16 cellular contexts compared by ENCODE assay signal in genomic region chr3:41434781-41435180, GRCh38.
A peak's percentile ranks its signal among the peaks of the same experiment; 100 is the strongest.
DNase-seq lines count a peak whose midpoint lies in the region; ATAC-seq, FAIRE-seq and TF ChIP-seq lines count a peak whose summit lies in the region.
"Had no signal": no experiment of that assay in that cellular context is flagged by ENCODE, and none has a peak within 500 bp of the region (broad histone marks: within the 10 kb centered on the region; RNA-seq: fewer than 3 reads in every experiment).

No MANE protein-coding gene starts in this region.

- TF ChIP-seq CTCF in astrocyte of the spinal cord (IDR thresholded peaks at IDR 0.05; ENCODE audit: low read depth, low read length) (no peak), retinal pigment epithelial cell (conservative IDR thresholded peaks at IDR 0.05; ENCODE audit: low read depth, low read length) (no peak), osteoblast (IDR thresholded peaks at IDR 0.05; ENCODE audit: extremely low read depth, low read depth, low read length) (no peak)

- in situ Hi-C loops in astrocyte of the spinal cord (cut with HindIII; ENCODE audit: low sequenced_read_pairs): no loop called here

- no peaks in the 10 kb centered on the region for H3K27me3 ChIP-seq in osteoblast (ENCODE audit: insufficient read depth, low read length)

- H3K27ac ChIP-seq in osteoblast (ENCODE audit: low read depth, low read length): no peak overlapping the region

- no peaks in the 10 kb centered on the region for H3K4me1 ChIP-seq in osteoblast (ENCODE audit: insufficient read depth, low read length)
- H3K4me1 ChIP-seq: HAP-1 had no signal

- H2AFZ ChIP-seq in osteoblast (ENCODE audit: low read length): no peak overlapping the region

- FAIRE-seq in RCC 7860 (lab: Jason Lieb, UNC): peak; percentile 22

- no peaks in the 10 kb centered on the region for H3K36me3 ChIP-seq in osteoblast (ENCODE audit: insufficient read depth, low read length)
- H3K36me3 ChIP-seq: HAP-1 had no signal

- no peaks in the 10 kb centered on the region for H4K20me1 ChIP-seq in osteoblast (ENCODE audit: insufficient read depth, low read length)

- H3K79me2 ChIP-seq in osteoblast (ENCODE audit: insufficient read depth, low read length): no peaks in the 10 kb centered on the region

- DNase-seq in Daoy (ENCODE audit: low read depth): peak; percentile 15
- no peak for DNase-seq in RCC 7860 (ENCODE audit: low spot score)
- peak; percentile 3 for DNase-seq in astrocyte of the spinal cord (ENCODE audit: low read depth, low spot score)
- peak; percentile 25 for DNase-seq in retinal pigment epithelial cell (ENCODE audit: low read depth)
- no peak for DNase-seq in osteoblast (ENCODE audit: insufficient read length, low spot score, missing footprints)
- DNase-seq in NCI-H82 treated with DMSO at 0.1 percent for 48 hours (lab: John Stamatoyannopoulos, UW; ENCODE audit: unreplicated experiment): no peak
- DNase-seq: ACHN; CD8-positive, alpha-beta memory T cell; DND-41; MV-4-11; NCI-H1436 treated with DMSO at 0.1 percent for 48 hours; NCI-H2081 treated with DMSO at 0.1 percent for 48 hours; NCI-H226; NCI-H526 treated with DMSO at 0.1 percent for 48 hours had no signal

- no peak overlapping the region for H3K4me2 ChIP-seq in osteoblast (ENCODE audit: insufficient read depth, low read length)

- H3K9me3 ChIP-seq in osteoblast (ENCODE audit: low read depth, low read length): no peaks in the 10 kb centered on the region
- H3K9me3 ChIP-seq: HAP-1 had no signal

- no peak for ATAC-seq in GM21717 (IDR thresholded peaks at IDR 0.05; ENCODE audit: unreplicated experiment)

- H3K4me3 ChIP-seq in astrocyte of the spinal cord (ENCODE audit: low read depth, low read length) (no peak overlapping the region), retinal pigment epithelial cell (ENCODE audit: low read length) (no peak overlapping the region), osteoblast (ENCODE audit: insufficient read depth, low read length) (no peak overlapping the region)
- H3K4me3 ChIP-seq: HAP-1 had no signal

Comparison
In these comparisons a context has a peak if more than half of its experiments do, and no peak if none do; other contexts are left out.
1. DNase-seq: peak in Daoy (single experiment), astrocyte of the spinal cord (single experiment) and retinal pigment epithelial cell (single experiment); none in RCC 7860 (single experiment), osteoblast (single experiment) and NCI-H82 treated with DMSO at 0.1 percent for 48 hours (single experiment).